Comparison of ENCODE assay signal across 10 cellular contexts in the genomic region with DNA sequence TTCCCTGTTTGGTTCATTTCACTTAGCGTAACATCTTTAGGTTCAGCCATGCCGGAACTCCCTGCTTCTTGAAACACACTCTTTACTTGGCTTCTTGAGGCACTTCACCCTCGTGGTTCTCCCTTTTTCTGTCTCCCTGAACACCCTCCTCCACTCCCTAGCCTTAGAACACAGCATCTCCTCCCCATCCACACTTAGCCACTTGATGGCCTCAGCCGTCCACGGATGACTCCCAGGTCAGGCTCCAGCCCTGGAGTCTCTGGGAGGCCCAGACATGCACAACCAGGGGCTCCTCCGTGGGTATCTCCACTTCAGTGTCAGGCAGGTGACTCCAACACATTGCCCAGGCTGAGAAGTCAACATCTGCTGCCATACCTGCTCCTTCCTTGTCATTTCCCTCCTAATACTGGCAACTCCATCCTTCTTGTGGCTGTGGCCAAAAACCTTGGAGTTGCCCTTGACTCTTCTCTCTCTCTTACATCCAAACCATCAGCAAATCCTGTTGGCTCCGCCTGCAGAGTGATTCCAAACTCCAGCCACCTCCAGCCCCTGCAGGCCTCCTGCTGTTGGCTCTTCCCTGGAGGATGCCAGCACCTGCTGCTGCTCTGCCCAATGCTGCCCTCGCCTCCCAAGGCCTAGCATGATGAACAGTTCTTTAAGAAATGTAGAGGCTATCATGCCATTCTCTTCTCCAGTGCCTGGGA. TPM values are rescaled to one million over a fixed set of nuclear protein-coding genes. Genes with fewer than 3 reads are reported as not detected.
A peak's percentile ranks its signal among the peaks of the same experiment; 100 is the strongest.
DNase-seq lines count a peak whose midpoint lies in the region; TF ChIP-seq lines count a peak whose summit lies in the region.
"Had no signal": no experiment of that assay in that cellular context is flagged by ENCODE, and none has a peak within 500 bp of the region (broad histone marks: within the 10 kb centered on the region; RNA-seq: fewer than 3 reads in every experiment).

No MANE protein-coding gene starts in this region.

- no peaks in the 10 kb centered on the region for H3K4me1 ChIP-seq in breast epithelium
- peaks cover 13% of the 10 kb centered on the region for H3K4me1 ChIP-seq in testis

- H3K36me3 ChIP-seq in breast epithelium (no peaks in the 10 kb centered on the region), testis (ENCODE audit: low read depth, missing control alignments) (no peaks in the 10 kb centered on the region)
- H3K36me3 ChIP-seq: tibial nerve had no signal

- H3K9me3 ChIP-seq in breast epithelium (no peaks in the 10 kb centered on the region), testis (no peaks in the 10 kb centered on the region)
- H3K9me3 ChIP-seq: tibial nerve had no signal

- no peak overlapping the region for H3K4me3 ChIP-seq in breast epithelium
- no peak overlapping the region for H3K4me3 ChIP-seq in testis
- H3K4me3 ChIP-seq: tibial nerve had no signal

- TF ChIP-seq POLR2A in breast epithelium (IDR thresholded peaks at IDR 0.05), result no peak
- TF ChIP-seq POLR2A in testis (IDR thresholded peaks at IDR 0.05), result no peak

- H3K4me1 Mint-ChIP-seq in MCF 10A (ENCODE audit: insufficient read depth, unreplicated experiment), result no peaks in the 10 kb centered on the region
- peaks cover 22% of the 10 kb centered on the region for H3K4me1 Mint-ChIP-seq in activated T-cell treated with anti-CD3 and anti-CD28 coated beads, Interleukin-2, amount 50 U/mL, for 24 hours (ENCODE audit: low read depth)

- DNase-seq in MCF 10A (ENCODE audit: unreplicated experiment) (peak; percentile 35), breast epithelium (ENCODE audit: low spot score in 2 of 2) (no peak), RWPE1 (ENCODE audit: low spot score) (peak; percentile 34), glomerular visceral epithelial cell (ENCODE audit: extremely low spot score) (peak; percentile 6), testis (peak; percentile 75), NCI-H1105 (lab: John Stamatoyannopoulos, UW) (no peak)
- no peak for DNase-seq in activated CD4-positive, alpha-beta T cell treated with anti-CD3 and anti-CD28 coated beads for 48 hours
- no peak for DNase-seq in activated T-cell treated with anti-CD3 and anti-CD28 coated beads, Interleukin-2, amount 50 U/mL, for 24 hours

- no peaks in the 10 kb centered on the region for H3K9me3 Mint-ChIP-seq in MCF 10A (ENCODE audit: unreplicated experiment)
- no peaks in the 10 kb centered on the region for H3K9me3 Mint-ChIP-seq in activated T-cell treated with anti-CD3 and anti-CD28 coated beads, Interleukin-2, amount 50 U/mL, for 24 hours

- H3K27ac ChIP-seq in breast epithelium (no peak overlapping the region), RWPE1 (no peak overlapping the region), testis (no peak overlapping the region)
- H3K27ac ChIP-seq: tibial nerve had no signal

- H3K4me3 Mint-ChIP-seq in MCF 10A (ENCODE audit: unreplicated experiment), result no peak overlapping the region
- H3K4me3 Mint-ChIP-seq in activated T-cell treated with anti-CD3 and anti-CD28 coated beads, Interleukin-2, amount 50 U/mL, for 24 hours, result no peak overlapping the region
- H3K4me3 Mint-ChIP-seq: activated naive CD8-positive, alpha-beta T cell had no signal

- peaks cover 6% of the 10 kb centered on the region for H3K27me3 Mint-ChIP-seq in MCF 10A (ENCODE audit: insufficient read depth, unreplicated experiment)
- no peaks in the 10 kb centered on the region for H3K27me3 Mint-ChIP-seq in activated T-cell treated with anti-CD3 and anti-CD28 coated beads, Interleukin-2, amount 50 U/mL, for 24 hours
- H3K27me3 Mint-ChIP-seq: activated naive CD8-positive, alpha-beta T cell had no signal

- H3K36me3 Mint-ChIP-seq in MCF 10A (ENCODE audit: insufficient read depth, unreplicated experiment), result no peaks in the 10 kb centered on the region
- no peaks in the 10 kb centered on the region for H3K36me3 Mint-ChIP-seq in activated T-cell treated with anti-CD3 and anti-CD28 coated beads, Interleukin-2, amount 50 U/mL, for 24 hours (ENCODE audit: low read depth)
- H3K36me3 Mint-ChIP-seq: activated naive CD8-positive, alpha-beta T cell had no signal

- POLR2A ChIA-PET in MCF 10A (lab: Yijun Ruan, JAX) (no interaction called here), RWPE1 (lab: Yijun Ruan, JAX; ENCODE audit: low non-redundant PET) (no interaction called here)

- TF ChIP-seq CTCF in MCF 10A (IDR thresholded peaks at IDR 0.05; ENCODE audit: unreplicated experiment), result no peak
- no peak for TF ChIP-seq CTCF in breast epithelium (IDR thresholded peaks at IDR 0.05)
- TF ChIP-seq CTCF in RWPE1 (conservative IDR thresholded peaks at IDR 0.05; ENCODE audit: low read depth), result no peak
- no peak for TF ChIP-seq CTCF in testis (IDR thresholded peaks at IDR 0.05)

- WGBS in testis, 2 donors, result 69 to 71% methylated on average over 8 of the region's 8 CpGs

- intact Hi-C loops in MCF 10A (cut with micrococcal nuclease) (loop anchor here (2.0 to 5.0 kb wide), 2 partner anchors 111 to 231 kb away; no protein-coding TSS in a partner anchor), breast epithelium (cut with DNase I; ENCODE audit: low total_unique reads) (no loop called here), testis (cut with DNase I; ENCODE audit: low total_unique reads) (loop anchor here (10.0 kb wide), 1 partner anchor 59 kb away; a partner anchor contains a TSS)

- CTCF ChIA-PET in MCF 10A (lab: Yijun Ruan, JAX) (no interaction called here), RWPE1 (lab: Yijun Ruan, JAX) (no interaction called here)

- H3K27me3 ChIP-seq in breast epithelium, result no peaks in the 10 kb centered on the region
- no peaks in the 10 kb centered on the region for H3K27me3 ChIP-seq in testis
- H3K27me3 ChIP-seq: tibial nerve had no signal

- no peak overlapping the region for H3K27ac Mint-ChIP-seq in MCF 10A (ENCODE audit: low read depth, unreplicated experiment)
- no peak overlapping the region for H3K27ac Mint-ChIP-seq in activated T-cell treated with anti-CD3 and anti-CD28 coated beads, Interleukin-2, amount 50 U/mL, for 24 hours
- H3K27ac Mint-ChIP-seq: activated naive CD8-positive, alpha-beta T cell had no signal

- BruUV-seq in MCF 10A (replicated peaks; lab: Mats Ljungman, UMichigan), result no TSS peak

RNA-seq across cellular contexts. Expression of a gene that starts 8.4 kb away (rescaled TPM):
- total RNA-seq in MCF 10A (2022), result not detected in 2 replicates
- 10 to 100 TPM in 2 of 3 donors, 1 to 10 TPM in 1; 7.8 to 66.7 (median 26.2) TPM for total RNA-seq in breast epithelium
- total RNA-seq in testis, result 10 to 100 TPM; 41.2 to 68.4 TPM
- polyA plus RNA-seq in testis (ENCODE audit: insufficient read depth, low read depth, low replicate concordance), result 31.8 TPM

RNA-seq across cellular contexts. Expression of a gene that starts 27.7 kb away (rescaled TPM):
- total RNA-seq in MCF 10A (2022) (9.2 and 12.4 TPM in 2 replicates), breast epithelium (10 to 100 TPM in 2 of 3 donors, 1 to 10 TPM in 1; 5.6 to 14.9 (median 13.8) TPM), testis (10 to 100 TPM; 47.6 to 51.7 TPM)
- 25.3 TPM for polyA plus RNA-seq in testis (ENCODE audit: insufficient read depth, low read depth, low replicate concordance)

Comparison
In these comparisons a context has a peak if more than half of its experiments do, and no peak if none do; other contexts are left out.
1. DNase-seq: peak in MCF 10A (single experiment), RWPE1 (single experiment), glomerular visceral epithelial cell (single experiment) and testis (single experiment); none in breast epithelium (0 of 2), NCI-H1105 (single experiment), activated CD4-positive, alpha-beta T cell treated with anti-CD3 and anti-CD28 coated beads for 48 hours (single experiment) and activated T-cell treated with anti-CD3 and anti-CD28 coated beads, Interleukin-2, amount 50 U/mL, for 24 hours (single experiment).